Comparison of ENCODE assay signal across 12 cellular contexts in genomic region chr14:68774771-68775613, GRCh38. TPM values are rescaled to one million over a fixed set of nuclear protein-coding genes. Genes with fewer than 3 reads are reported as not detected.
DNase-seq lines count a peak whose midpoint lies in the region; ATAC-seq, FAIRE-seq and TF ChIP-seq lines count a peak whose summit lies in the region.
"Had no signal": no experiment of that assay in that cellular context is flagged by ENCODE, and none has a peak within 500 bp of the region (broad histone marks: within the 10 kb centered on the region; RNA-seq: fewer than 3 reads in every experiment).

No MANE protein-coding gene starts in this region.

- peaks cover 7 to 17% (median 16%) of the 10 kb centered on the region in 3 donors for H3K4me1 ChIP-seq in pancreas

- CTCF ChIA-PET in CD4-positive, alpha-beta T cell (lab: Charles Lee) = interaction anchor here (0.9 to 1.6 kb wide), 2 partner anchors 11 to 69 kb away, joined by 3 read pairs; no protein-coding TSS in a partner anchor

- H3K27ac ChIP-seq in CD4-positive, alpha-beta T cell (ENCODE audit: low read depth, low read length) = no peak overlapping the region
- no peak overlapping the region for H3K27ac ChIP-seq in pancreas

- no peak for FAIRE-seq in pancreas (lab: Jason Lieb, UNC)
- FAIRE-seq: H54 had no signal

- no peak for TF ChIP-seq CTCF in CD4-positive, alpha-beta T cell (IDR thresholded peaks at IDR 0.05)
- no peak for TF ChIP-seq CTCF in pancreas (IDR thresholded peaks at IDR 0.05)

- H3K36me3 ChIP-seq in pancreas = no peaks in the 10 kb centered on the region

- DNase-seq in CD4-positive, alpha-beta T cell = no peak
- peak; percentile 24 for DNase-seq in NCI-H146 treated with DMSO at 0.1 percent for 48 hours (lab: John Stamatoyannopoulos, UW; ENCODE audit: unreplicated experiment)
- DNase-seq in ecto neural progenitor cell (ENCODE audit: low spot score) = peak; percentile 31
- DNase-seq in pancreas = peak in 2 of 6 donors; percentile 7 to 12
- no peak for DNase-seq in RPMI8226
- DNase-seq in pons (ENCODE audit: low spot score) = no peak
- DNase-seq: activated T-cell treated with anti-CD3 and anti-CD28 coated beads for 4 hours, caudate nucleus had no signal

- POLR2A ChIA-PET in CD4-positive, alpha-beta T cell (lab: Charles Lee) = interaction anchor here (0.7 to 5.1 kb wide), 6 partner anchors 11 to 89 kb away, joined by 3 to 47 read pairs (median 4); partner anchors contain the start of gene ZFP36L1

- H3K27me3 ChIP-seq in CD4-positive, alpha-beta T cell (ENCODE audit: control insufficient read depth, insufficient read depth, low read length) = no peaks in the 10 kb centered on the region
- H3K27me3 ChIP-seq in pancreas = no peaks in the 10 kb centered on the region

- ATAC-seq in CD4-positive, alpha-beta T cell (ENCODE audit: poor library complexity) = no peak
- peak; percentile 38 to 60 (median 46) for ATAC-seq in pancreas
- ATAC-seq in HG03196 (IDR thresholded peaks at IDR 0.05; ENCODE audit: unreplicated experiment) = no peak
- no peak for ATAC-seq in GM18907 (IDR thresholded peaks at IDR 0.05; ENCODE audit: unreplicated experiment)

- no peaks in the 10 kb centered on the region for H3K36me3 Mint-ChIP-seq in CD4-positive, alpha-beta T cell (ENCODE audit: low read depth)

- no peak overlapping the region for H3K4me3 ChIP-seq in pancreas

- H3K27me3 Mint-ChIP-seq in CD4-positive, alpha-beta T cell = no peaks in the 10 kb centered on the region
- H3K27me3 Mint-ChIP-seq: memory B cell had no signal

- H3K9me3 Mint-ChIP-seq in CD4-positive, alpha-beta T cell = no peaks in the 10 kb centered on the region

- WGBS in pancreas, 2 donors = 95 to 96% methylated on average over 4 of the region's 4 CpGs

- intact Hi-C loops in CD4-positive, alpha-beta T cell (cut with DNase I, micrococcal nuclease) = no loop called here
- intact Hi-C loops in pancreas (cut with DNase I) = loop anchor here in 1 of 3 donors (10.0 kb wide), 1 partner anchor 100 kb away; no protein-coding TSS in a partner anchor

- H3K9me3 ChIP-seq in CD4-positive, alpha-beta T cell (ENCODE audit: control insufficient read depth, low read length) = no peaks in the 10 kb centered on the region
- no peaks in the 10 kb centered on the region for H3K9me3 ChIP-seq in pancreas

- no peak overlapping the region for H3K4me3 Mint-ChIP-seq in CD4-positive, alpha-beta T cell
- H3K4me3 Mint-ChIP-seq: memory B cell had no signal

- H3K4me1 Mint-ChIP-seq in CD4-positive, alpha-beta T cell (ENCODE audit: low read depth) = peaks cover 87% of the 10 kb centered on the region

- peak overlapping the region; percentile 11 for H3K27ac Mint-ChIP-seq in CD4-positive, alpha-beta T cell
- H3K27ac Mint-ChIP-seq: memory B cell had no signal

RNA-seq across cellular contexts. Expression of gene ZFP36L1, which starts 17.9 kb away (rescaled TPM):
- total RNA-seq in CD4-positive, alpha-beta T cell = 100 to 1,000 TPM; 254 to 258 TPM
- total RNA-seq in pancreas = 100 to 1,000 TPM; 121 to 310 (median 212) TPM
- 100 to 1,000 TPM in 1 of 2 donors, 10 to 100 TPM in 1; 63.7 to 150 TPM for polyA plus RNA-seq in pancreas

Comparison
In these comparisons a context has a peak if more than half of its experiments do, and no peak if none do; other contexts are left out.
1. ATAC-seq: peak in pancreas (4 of 4); none in CD4-positive, alpha-beta T cell (single experiment), HG03196 (single experiment) and GM18907 (single experiment).
2. DNase-seq: peak in NCI-H146 treated with DMSO at 0.1 percent for 48 hours (single experiment) and ecto neural progenitor cell (single experiment); none in CD4-positive, alpha-beta T cell (0 of 10), RPMI8226 (single experiment) and pons (single experiment).